ENCODE assay signal across 22 cellular contexts in the genomic region with DNA sequence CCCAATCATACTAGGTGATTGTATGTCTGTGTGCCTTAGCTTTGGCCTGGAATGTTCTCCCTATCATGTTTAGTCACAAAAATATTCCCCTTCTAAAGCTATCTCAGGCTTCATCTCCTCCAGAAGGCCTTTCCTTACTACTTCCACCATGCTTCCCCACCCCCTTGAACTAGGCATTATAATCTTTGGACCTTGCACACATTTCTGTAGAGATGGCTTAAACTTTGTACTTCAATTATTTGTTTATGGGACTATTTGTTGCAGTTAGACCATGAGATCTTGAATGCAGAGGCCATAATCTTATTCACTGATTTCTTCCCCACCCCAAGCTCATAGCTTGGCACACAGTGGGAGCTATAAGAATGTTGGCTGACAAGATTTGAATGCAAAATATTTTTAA.
"Had no signal": no experiment of that assay in that cellular context is flagged by ENCODE, and none has a peak within 500 bp of the region (broad histone marks: within the 10 kb centered on the region; RNA-seq: fewer than 3 reads in every experiment).

No MANE protein-coding gene starts in this region.

- H3K4me3 ChIP-seq: SJSA1, SK-N-MC had no signal

- DNase-seq: KBM-7, MV-4-11, NCI-H1048, NCI-H1105, NCI-H1417 treated with DMSO at 0.1 percent for 48 hours, NCI-H146, NCI-H1694 treated with DMSO at 0.1 percent for 48 hours, NCI-H1930, NCI-H2081, NCI-H2107, NCI-H226, NCI-H446, NCI-H510A, NCI-H524 treated with DMSO at 0.1 percent for 48 hours, NCI-H69, NCI-H774, Right ventricle myocardium superior, RPMI8226, SIG-M5 had no signal

- H3K27me3 ChIP-seq: SJSA1 had no signal

- H3K4me1 ChIP-seq: SJSA1 had no signal

- H3K27ac ChIP-seq: SJSA1, SK-N-MC had no signal

- H3K9me3 ChIP-seq: SJSA1 had no signal

- FAIRE-seq: RCC 7860 had no signal

- H3K36me3 ChIP-seq: SJSA1 had no signal
